Comparison of ENCODE assay signal across 1 cellular context in genomic region chr5:150413176-150413901, GRCh38.
TF ChIP-seq lines count a peak whose summit lies in the region.

No MANE protein-coding gene starts in this region.

TF ChIP-seq in SK-N-SH, 30 proteins besides CTCF, POLR2A, EP300 and RAD21 (continued from another document):
- no peak for TF ChIP-seq IRF3 (IDR thresholded peaks at IDR 0.05; ENCODE audit: low read depth, low read length)
TF ChIP-seq in SK-N-SH: peak in this region for 0.
